8 cellular contexts compared by ENCODE assay signal in the genomic region with DNA sequence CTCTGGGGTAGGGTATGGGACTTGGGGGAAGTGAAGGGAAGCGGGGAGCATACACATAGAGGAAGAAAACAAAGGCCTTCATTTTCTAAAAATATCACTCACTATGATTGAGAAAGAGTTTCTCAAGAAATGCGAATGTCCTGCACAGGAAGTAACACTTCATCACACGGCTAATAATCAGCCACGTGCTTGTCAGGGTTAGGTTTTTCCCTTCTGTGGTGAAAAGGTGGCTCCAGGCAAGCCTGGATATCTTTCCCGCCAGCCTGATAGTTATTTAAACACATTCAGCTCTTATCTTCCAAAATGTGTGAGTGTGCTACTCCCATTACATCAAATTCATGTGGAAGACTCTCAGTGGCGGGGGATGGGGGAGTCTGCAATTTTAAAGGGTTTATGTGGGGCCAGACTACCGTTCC.
DNase-seq lines count a peak whose midpoint lies in the region; ATAC-seq lines count a peak whose summit lies in the region.

No MANE protein-coding gene starts in this region.

- no peak overlapping the region for H2BK5ac ChIP-seq in mesendoderm (ENCODE audit: low read length)

- H3K4me2 ChIP-seq in mesendoderm (ENCODE audit: low read length) = no peak overlapping the region

- no peak overlapping the region for H3K27ac ChIP-seq in mesendoderm (ENCODE audit: low read depth, low read length)

- no peak overlapping the region for H3K4ac ChIP-seq in mesendoderm (ENCODE audit: low read depth, low read length)

- H3K27me3 ChIP-seq in mesendoderm (ENCODE audit: insufficient read depth, low read length, poor library complexity) = no peaks in the 10 kb centered on the region

- no peak overlapping the region for H2BK15ac ChIP-seq in mesendoderm (replicated peaks; ENCODE audit: low read depth)

- no peaks in the 10 kb centered on the region for H3K79me2 ChIP-seq in mesendoderm (ENCODE audit: control insufficient read depth, insufficient read depth, low read length)

- ATAC-seq in GM18861 (IDR thresholded peaks at IDR 0.05; ENCODE audit: unreplicated experiment) (peak; percentile 44), HG02943 (IDR thresholded peaks at IDR 0.05; ENCODE audit: low read depth, unreplicated experiment) (peak; percentile 38)

- DNase-seq in SKM-1 (lab: John Stamatoyannopoulos, UW; ENCODE audit: unreplicated experiment) (peak; percentile 63), mesendoderm (peak; percentile 49), nucleus accumbens (lab: John Stamatoyannopoulos, UW) (no peak), NCI-H526 (lab: John Stamatoyannopoulos, UW) (no peak), mesenteric fat pad (ENCODE audit: low spot score) (no peak), glomerular visceral epithelial cell (ENCODE audit: extremely low spot score) (no peak)

- no CpG with 5 or more reads among the region's 7 CpGs for WGBS in mesendoderm (ENCODE audit: extremely low coverage, insufficient coverage, low lambda C conversion rate)

- H3K4me3 ChIP-seq in mesendoderm (ENCODE audit: low read length) = no peak overlapping the region

- no peak overlapping the region for H3K18ac ChIP-seq in mesendoderm (ENCODE audit: low read length)

- H3K79me1 ChIP-seq in mesendoderm (ENCODE audit: low read length) = no peaks in the 10 kb centered on the region

- no peak overlapping the region for H4K8ac ChIP-seq in mesendoderm (ENCODE audit: low read depth, low read length)

- no peak overlapping the region for H4K5ac ChIP-seq in mesendoderm (ENCODE audit: low read length)

- peaks cover 9% of the 10 kb centered on the region for H3K4me1 ChIP-seq in mesendoderm (ENCODE audit: control insufficient read depth, low read depth, low read length)

- H3K9ac ChIP-seq in mesendoderm (ENCODE audit: low read length) = no peak overlapping the region

- no peak overlapping the region for H3K56ac ChIP-seq in mesendoderm (ENCODE audit: low read length)

- no peak overlapping the region for H2AK5ac ChIP-seq in mesendoderm (ENCODE audit: low read length)

- H2BK120ac ChIP-seq in mesendoderm (ENCODE audit: low read depth, low read length) = no peak overlapping the region

- H3K23ac ChIP-seq in mesendoderm (ENCODE audit: low read length) = no peak overlapping the region

- H3K36me3 ChIP-seq in mesendoderm (ENCODE audit: control insufficient read depth, insufficient read depth, low read length) = no peaks in the 10 kb centered on the region

Comparison
In these comparisons a context has a peak if more than half of its experiments do, and no peak if none do; other contexts are left out.
1. DNase-seq: peak in SKM-1 (single experiment) and mesendoderm (single experiment); none in nucleus accumbens (0 of 56), NCI-H526 (0 of 2), mesenteric fat pad (single experiment) and glomerular visceral epithelial cell (single experiment).